8 cellular contexts compared by ENCODE assay signal in the genomic region with DNA sequence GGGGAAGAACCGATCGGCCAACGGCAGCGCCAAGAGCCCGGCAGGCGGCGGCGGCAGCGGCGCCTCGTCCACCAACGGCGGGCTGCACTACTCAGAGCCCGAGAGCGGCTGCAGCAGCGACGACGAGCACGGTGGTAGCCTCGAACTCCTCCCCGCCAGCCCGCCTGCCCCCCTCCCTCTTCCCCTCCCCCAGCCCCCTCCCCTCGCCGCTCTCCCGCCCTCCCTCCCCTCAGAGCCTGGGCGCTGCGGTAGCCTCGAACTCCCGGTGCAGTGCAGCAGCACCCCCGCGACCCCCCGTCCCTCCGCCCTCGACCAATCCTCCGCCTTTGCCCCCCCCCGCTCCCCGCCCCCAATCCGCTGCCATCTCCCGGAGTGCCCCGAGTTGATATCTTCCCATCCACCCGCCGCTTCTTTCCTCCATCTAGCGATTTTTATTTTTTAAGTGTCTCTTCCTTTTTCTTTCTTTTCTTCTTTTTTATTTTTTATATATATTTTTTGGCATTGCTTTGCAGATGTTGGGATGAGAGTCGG. TPM values are rescaled to one million over a fixed set of nuclear protein-coding genes. Genes with fewer than 3 reads are reported as not detected.
DNase-seq lines count a peak whose midpoint lies in the region; ATAC-seq and TF ChIP-seq lines count a peak whose summit lies in the region.

No MANE protein-coding gene starts in this region.

- H3K27ac ChIP-seq in C4-2B (peak overlapping the region; percentile 99), epithelial cell of prostate (peak overlapping the region; percentile 97), suprapubic skin (peak overlapping the region; percentile 97)

- H3K4me3 ChIP-seq in MG63 (peak overlapping the region; percentile 99), mucosa of stomach (ENCODE audit: low read length) (peak overlapping the region; percentile 61), suprapubic skin (peak overlapping the region; percentile 95)

- H3K36me3 ChIP-seq in MG63 (peaks cover 14% of the 10 kb centered on the region), mucosa of stomach (ENCODE audit: control insufficient read depth, insufficient read depth, low read length) (no peaks in the 10 kb centered on the region), suprapubic skin (no peaks in the 10 kb centered on the region)

- TF ChIP-seq CTCF in C4-2B (conservative IDR thresholded peaks at IDR 0.05) (no peak), suprapubic skin (IDR thresholded peaks at IDR 0.05) (no peak)

- no peak for TF ChIP-seq POLR2A in suprapubic skin (IDR thresholded peaks at IDR 0.05)

- H3K9me3 ChIP-seq in MG63 (no peaks in the 10 kb centered on the region), mucosa of stomach (ENCODE audit: control insufficient read depth, low read length) (no peaks in the 10 kb centered on the region), suprapubic skin (no peaks in the 10 kb centered on the region)

- H3K27me3 ChIP-seq in MG63 (no peaks in the 10 kb centered on the region), mucosa of stomach (ENCODE audit: control insufficient read depth, insufficient read depth, low read length) (no peaks in the 10 kb centered on the region), suprapubic skin (no peaks in the 10 kb centered on the region)

- ATAC-seq in GM19035 (IDR thresholded peaks at IDR 0.05; ENCODE audit: unreplicated experiment) = peak; percentile 11

- DNase-seq in MG63 = peak; percentile 83
- peak; percentile 9 for DNase-seq in activated CD4-positive, CD25-positive, alpha-beta regulatory T cell treated with anti-CD3 and anti-CD28 coated beads, Interleukin-2, amount 50 U/mL, for 16 hours (ENCODE audit: low read depth, low spot score)
- DNase-seq in epithelial cell of prostate (ENCODE audit: low read depth, low spot score) = no peak
- DNase-seq in suprapubic skin (ENCODE audit: low spot score in 2 of 2) = peak in 1 of 2 donors; percentile 80
- DNase-seq in mesenteric fat pad (ENCODE audit: low spot score) = no peak

- WGBS in suprapubic skin = 0% methylated on average over 6 of the region's 44 CpGs

- peak overlapping the region; percentile 95 for H3K9ac ChIP-seq in mucosa of stomach (ENCODE audit: low read length)

- TF ChIP-seq EP300 in suprapubic skin (IDR thresholded peaks at IDR 0.05) = no peak

- H3K4me1 ChIP-seq in mucosa of stomach (ENCODE audit: control insufficient read depth, insufficient read depth, low read length) = peaks cover 10% of the 10 kb centered on the region
- H3K4me1 ChIP-seq in suprapubic skin = peaks cover 19% of the 10 kb centered on the region

RNA-seq across cellular contexts. Expression of a gene that starts 0.5 kb away (rescaled TPM):
- 9.3 and 11.6 TPM in 2 replicates for total RNA-seq in MG63 (2014; rRNA removed; shearing (Covaris generic); ENCODE audit: low replicate concordance)
- total RNA-seq in suprapubic skin (100 to 1,000 TPM in 1 of 4 donors, 10 to 100 TPM in 3; 24.9 to 151 (median 42.9) TPM), mesenteric fat pad (43.5 TPM)

Comparison
In these comparisons a context has a peak if more than half of its experiments do, and no peak if none do; other contexts are left out.
1. DNase-seq: peak in MG63 (single experiment) and activated CD4-positive, CD25-positive, alpha-beta regulatory T cell treated with anti-CD3 and anti-CD28 coated beads, Interleukin-2, amount 50 U/mL, for 16 hours (single experiment); none in epithelial cell of prostate (single experiment) and mesenteric fat pad (single experiment).
2. Peak in every context shown above with its lines, with median percentiles within 50 percentile points of each other: H3K27ac ChIP-seq and H3K4me3 ChIP-seq.